13 cellular contexts compared by ENCODE assay signal in the genomic region with DNA sequence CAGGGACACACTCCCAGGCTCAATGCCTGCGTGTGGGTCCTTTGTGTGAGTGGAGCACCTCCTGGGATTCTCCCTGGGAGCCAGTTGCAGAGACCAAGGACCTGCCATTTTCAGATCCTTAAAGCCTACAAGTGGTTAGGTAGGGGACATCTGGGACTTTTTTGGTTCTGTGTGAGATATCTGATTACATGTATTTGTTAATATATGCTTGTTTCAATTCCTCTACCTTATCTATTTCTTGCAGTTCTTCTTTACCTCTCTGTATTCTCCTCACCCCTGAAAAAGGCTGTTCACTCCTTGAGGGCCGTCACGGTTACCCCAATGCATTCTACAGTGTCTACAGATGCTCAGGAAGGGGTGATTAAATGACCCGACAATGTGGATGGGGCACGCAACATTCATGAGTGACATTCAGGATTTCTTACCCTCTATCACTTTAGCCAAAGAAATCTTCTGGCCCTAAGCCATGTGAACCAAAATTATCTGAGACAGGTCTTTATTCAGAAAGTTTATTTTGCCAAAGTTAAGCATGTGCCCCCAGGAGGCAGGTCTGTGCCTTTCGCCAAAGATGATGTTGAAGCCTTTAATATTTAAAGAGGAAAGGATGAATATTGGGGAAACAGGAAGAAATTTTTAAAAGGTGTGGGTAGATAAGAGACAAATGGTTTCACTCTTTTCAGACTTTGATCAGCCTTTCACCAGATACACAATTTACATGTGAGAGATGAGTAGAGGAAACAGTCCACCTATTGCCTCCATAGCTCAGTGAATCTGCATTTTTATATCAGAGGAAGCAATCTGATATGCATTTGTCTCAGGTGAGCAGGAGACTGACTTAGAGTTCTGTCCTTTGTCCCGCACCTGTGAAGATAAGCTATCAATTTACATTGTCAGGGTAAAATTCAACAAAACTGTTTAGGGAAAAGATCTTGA. TPM values are rescaled to one million over a fixed set of nuclear protein-coding genes. Genes with fewer than 3 reads are reported as not detected.
DNase-seq lines count a peak whose midpoint lies in the region; ATAC-seq lines count a peak whose summit lies in the region.
"Had no signal": no experiment of that assay in that cellular context is flagged by ENCODE, and none has a peak within 500 bp of the region (broad histone marks: within the 10 kb centered on the region; RNA-seq: fewer than 3 reads in every experiment).

No MANE protein-coding gene starts in this region.

- intact Hi-C loops in activated CD4-positive, alpha-beta memory T cell treated with anti-CD3 and anti-CD28 coated beads for 36 hours (cut with micrococcal nuclease): no loop called here

- peaks cover 31% of the 10 kb centered on the region for H3K4me1 Mint-ChIP-seq in stimulated activated naive CD8-positive, alpha-beta T cell treated with anti-CD3 and anti-CD28 coated beads, Interleukin-15, Interleukin-2, amounts not matched to agents 100 ng/mL and 50 ng/mL, for 24 hours (ENCODE audit: low read depth)
- peaks cover 36% of the 10 kb centered on the region for H3K4me1 Mint-ChIP-seq in activated CD4-positive, alpha-beta memory T cell treated with anti-CD3 and anti-CD28 coated beads for 36 hours (ENCODE audit: low read depth)

- no peak overlapping the region for H3K4me3 ChIP-seq in SJCRH30
- H3K4me3 ChIP-seq: prostate gland had no signal

- no peak for DNase-seq in stimulated activated naive CD8-positive, alpha-beta T cell treated with anti-CD3 and anti-CD28 coated beads, Interleukin-15, Interleukin-2, amounts not matched to agents 100 U/mL and 50 U/mL, for 24 hours
- DNase-seq in activated CD4-positive, alpha-beta memory T cell treated with anti-CD3 and anti-CD28 coated beads for 36 hours: no peak
- DNase-seq in SJCRH30: no peak
- no peak for DNase-seq in NCI-H1048 (lab: John Stamatoyannopoulos, UW)
- DNase-seq: activated CD8-positive, alpha-beta memory T cell treated with anti-CD3 and anti-CD28 coated beads, Interleukin-2, amount 10 ng/mL, durations not matched to agents 7 days and 5 days; aorta; stimulated activated CD4-positive, alpha-beta T cell treated with anti-CD3 and anti-CD28 coated beads, Interleukin-1b, Interleukin-23, amount 100 ng/mL, for 48 hours had no signal

- no peak overlapping the region for H3K27ac ChIP-seq in SJCRH30
- H3K27ac ChIP-seq: prostate gland had no signal

- peaks cover 28% of the 10 kb centered on the region for H3K36me3 Mint-ChIP-seq in stimulated activated naive CD8-positive, alpha-beta T cell treated with anti-CD3 and anti-CD28 coated beads, Interleukin-15, Interleukin-2, amounts not matched to agents 100 ng/mL and 50 ng/mL, for 24 hours (ENCODE audit: low read depth)
- peaks cover 13% of the 10 kb centered on the region for H3K36me3 Mint-ChIP-seq in activated CD4-positive, alpha-beta memory T cell treated with anti-CD3 and anti-CD28 coated beads for 36 hours

- POLR2A ChIA-PET in activated CD4-positive, alpha-beta memory T cell treated with anti-CD3 and anti-CD28 coated beads for 36 hours (lab: Charles Lee): interaction anchor here (1.1 to 2.1 kb wide), 2 partner anchors 11 to 49 kb away, joined by 3 to 6 read pairs; no protein-coding TSS in a partner anchor

- peak overlapping the region; percentile 26 for H3K27ac Mint-ChIP-seq in stimulated activated naive CD8-positive, alpha-beta T cell treated with anti-CD3 and anti-CD28 coated beads, Interleukin-15, Interleukin-2, amounts not matched to agents 100 ng/mL and 50 ng/mL, for 24 hours
- peak overlapping the region; percentile 38 for H3K27ac Mint-ChIP-seq in activated CD4-positive, alpha-beta memory T cell treated with anti-CD3 and anti-CD28 coated beads for 36 hours

- no peaks in the 10 kb centered on the region for H3K27me3 ChIP-seq in SJCRH30

- CTCF ChIA-PET in activated CD4-positive, alpha-beta memory T cell treated with anti-CD3 and anti-CD28 coated beads for 36 hours (lab: Charles Lee): interaction anchor here (1.0 to 3.5 kb wide), 3 partner anchors 9 to 76 kb away, joined by 6 to 15 read pairs (median 6); no protein-coding TSS in a partner anchor

- no peaks in the 10 kb centered on the region for H3K4me1 ChIP-seq in SJCRH30
- H3K4me1 ChIP-seq: prostate gland had no signal

- no peak for ATAC-seq in stimulated activated naive CD8-positive, alpha-beta T cell treated with anti-CD3 and anti-CD28 coated beads, Interleukin-15, Interleukin-2, amounts not matched to agents 100 U/mL and 50 U/mL, for 24 hours
- ATAC-seq in HG02610 (IDR thresholded peaks at IDR 0.05; ENCODE audit: unreplicated experiment) (peak; percentile 44), HG03139 (IDR thresholded peaks at IDR 0.05; ENCODE audit: unreplicated experiment) (no peak), HG02973 (IDR thresholded peaks at IDR 0.05; ENCODE audit: unreplicated experiment) (no peak)
- ATAC-seq: activated CD8-positive, alpha-beta memory T cell treated with anti-CD3 and anti-CD28 coated beads, Interleukin-2, amount 10 ng/mL, durations not matched to agents 7 days and 5 days; Panc1 had no signal

- no peaks in the 10 kb centered on the region for H3K9me3 ChIP-seq in SJCRH30 (replicated peaks)
- H3K9me3 ChIP-seq: prostate gland had no signal

- no peaks in the 10 kb centered on the region for H3K27me3 Mint-ChIP-seq in stimulated activated naive CD8-positive, alpha-beta T cell treated with anti-CD3 and anti-CD28 coated beads, Interleukin-15, Interleukin-2, amounts not matched to agents 100 ng/mL and 50 ng/mL, for 24 hours
- H3K27me3 Mint-ChIP-seq in activated CD4-positive, alpha-beta memory T cell treated with anti-CD3 and anti-CD28 coated beads for 36 hours: no peaks in the 10 kb centered on the region
- H3K27me3 Mint-ChIP-seq: activated CD8-positive, alpha-beta memory T cell treated with anti-CD3 and anti-CD28 coated beads, Interleukin-2, amount 10 ng/mL, durations not matched to agents 7 days and 5 days had no signal

- no peaks in the 10 kb centered on the region for H3K9me3 Mint-ChIP-seq in stimulated activated naive CD8-positive, alpha-beta T cell treated with anti-CD3 and anti-CD28 coated beads, Interleukin-15, Interleukin-2, amounts not matched to agents 100 ng/mL and 50 ng/mL, for 24 hours
- H3K9me3 Mint-ChIP-seq in activated CD4-positive, alpha-beta memory T cell treated with anti-CD3 and anti-CD28 coated beads for 36 hours: no peaks in the 10 kb centered on the region

- H3K36me3 ChIP-seq in SJCRH30: no peaks in the 10 kb centered on the region
- H3K36me3 ChIP-seq: prostate gland had no signal

- H3K4me3 Mint-ChIP-seq in stimulated activated naive CD8-positive, alpha-beta T cell treated with anti-CD3 and anti-CD28 coated beads, Interleukin-15, Interleukin-2, amounts not matched to agents 100 ng/mL and 50 ng/mL, for 24 hours: no peak overlapping the region
- H3K4me3 Mint-ChIP-seq in activated CD4-positive, alpha-beta memory T cell treated with anti-CD3 and anti-CD28 coated beads for 36 hours: no peak overlapping the region
- H3K4me3 Mint-ChIP-seq: activated CD8-positive, alpha-beta memory T cell treated with anti-CD3 and anti-CD28 coated beads, Interleukin-2, amount 10 ng/mL, durations not matched to agents 7 days and 5 days had no signal

RNA-seq across cellular contexts. Expression of a gene that starts 44.6 kb away (rescaled TPM):
- total RNA-seq in activated CD4-positive, alpha-beta memory T cell treated with anti-CD3 and anti-CD28 coated beads for 36 hours: 10 to 100 TPM; 21.9 to 23.0 TPM
- 57.9 and 63.0 TPM in 2 replicates for total RNA-seq in SJCRH30 (2014; rRNA removed; shearing (Covaris generic))

RNA-seq across cellular contexts. Expression of a gene that starts 47.1 kb away (rescaled TPM):
- 10 to 100 TPM; 61.7 to 65.8 TPM for total RNA-seq in activated CD4-positive, alpha-beta memory T cell treated with anti-CD3 and anti-CD28 coated beads for 36 hours
- total RNA-seq in SJCRH30 (2014; rRNA removed; shearing (Covaris generic)): 0.16 and 0.20 TPM in 2 replicates

Comparison
In these comparisons a context has a peak if more than half of its experiments do, and no peak if none do; other contexts are left out.
1. RNA of a gene that starts 47.1 kb away (total RNA-seq): 61.7 to 65.8 TPM in activated CD4-positive, alpha-beta memory T cell treated with anti-CD3 and anti-CD28 coated beads for 36 hours; 0.16 to 0.20 TPM in SJCRH30; every median in the first group is over 10 times any median in the second.